Comparison of ENCODE assay signal across 9 cellular contexts in the genomic region with DNA sequence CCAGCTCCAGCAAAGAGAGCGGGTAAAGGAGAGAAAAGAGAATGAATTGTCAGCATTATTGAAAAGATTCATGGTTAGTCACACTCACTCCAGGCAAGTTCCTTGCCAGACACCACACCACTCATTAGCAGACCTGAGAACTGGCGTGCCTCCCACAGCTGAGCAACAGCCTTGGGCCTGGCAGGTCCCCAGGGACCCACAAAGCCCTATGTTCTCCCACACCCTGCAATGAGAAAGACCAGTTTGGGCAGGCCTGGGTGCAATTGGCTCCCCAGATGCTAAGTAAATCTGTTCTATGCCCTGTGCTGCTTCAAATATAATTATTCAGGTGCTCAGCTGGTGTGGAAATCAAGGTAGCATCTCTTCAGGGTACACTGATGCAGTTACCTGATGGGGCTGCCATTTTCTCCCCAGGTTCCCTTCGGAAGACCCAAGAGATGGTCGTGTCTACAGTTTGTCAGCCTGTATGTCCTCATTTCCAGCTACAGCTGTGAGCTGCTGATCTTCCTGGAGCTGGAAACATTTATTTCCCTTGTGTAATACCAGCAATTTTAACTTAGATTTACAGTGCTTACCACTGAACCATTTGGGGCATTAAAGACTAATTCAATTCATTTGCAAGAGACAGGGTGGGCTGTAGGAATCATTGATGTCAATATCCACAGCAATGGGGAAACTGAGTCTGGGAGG.
DNase-seq lines count a peak whose midpoint lies in the region; TF ChIP-seq lines count a peak whose summit lies in the region.
"Had no signal": no experiment of that assay in that cellular context is flagged by ENCODE, and none has a peak within 500 bp of the region (broad histone marks: within the 10 kb centered on the region; RNA-seq: fewer than 3 reads in every experiment).

No MANE protein-coding gene starts in this region.

- H3K27ac ChIP-seq in GM23248 (0 out of 2 replicates have a peak overlapping the region, but pooled peaks have one; percentile 15), smooth muscle cell (ENCODE audit: low read depth) (peak overlapping the region; percentile 46)
- H3K27ac ChIP-seq: 22Rv1 had no signal

- H3K4me3 ChIP-seq in GM23248: no peak overlapping the region
- no peak overlapping the region for H3K4me3 ChIP-seq in choroid plexus epithelial cell (ENCODE audit: low read depth, low read length)
- no peak overlapping the region for H3K4me3 ChIP-seq in smooth muscle cell

- H3K27me3 ChIP-seq in GM23248 (replicated peaks; ENCODE audit: insufficient read depth): 0 out of 2 replicates have a peak, but pooled peaks cover 4% of the 10 kb centered on the region
- no peaks in the 10 kb centered on the region for H3K27me3 ChIP-seq in smooth muscle cell (ENCODE audit: low read depth)

- H3K9me3 ChIP-seq in GM23248 (ENCODE audit: low read depth) (no peaks in the 10 kb centered on the region), smooth muscle cell (replicated peaks; ENCODE audit: low read depth) (no peaks in the 10 kb centered on the region)

- peak in 2 of 3 experiments; percentile 13 for DNase-seq in NCI-H1417 (lab: John Stamatoyannopoulos, UW)
- DNase-seq in NCI-H1417 treated with DMSO at 0.1 percent for 48 hours (lab: John Stamatoyannopoulos, UW): no peak
- peak; percentile 96 for DNase-seq in GM23248
- peak; percentile 95 for DNase-seq in NCI-H1694 (lab: John Stamatoyannopoulos, UW)
- DNase-seq in choroid plexus epithelial cell (ENCODE audit: low read depth): peak; percentile 93
- DNase-seq in smooth muscle cell (lab: John Stamatoyannopoulos, UW; ENCODE audit: unreplicated experiment): no peak
- no peak for DNase-seq in MV-4-11 (lab: John Stamatoyannopoulos, UW)
- no peak for DNase-seq in DMS53 (lab: John Stamatoyannopoulos, UW)

- peak overlapping the region; percentile 50 for H3K4me2 ChIP-seq in GM23248 (ENCODE audit: unreplicated experiment)
- peak overlapping the region; percentile 5 for H3K4me2 ChIP-seq in smooth muscle cell

- TF ChIP-seq CTCF in choroid plexus epithelial cell (conservative IDR thresholded peaks at IDR 0.05; ENCODE audit: low read depth, low read length) (no peak), smooth muscle cell (IDR thresholded peaks at IDR 0.05; ENCODE audit: borderline replicate concordance, insufficient read depth, poor library complexity, severe bottlenecking) (no peak)

- H3K79me2 ChIP-seq in GM23248 (ENCODE audit: insufficient read depth): no peaks in the 10 kb centered on the region
- H3K79me2 ChIP-seq in smooth muscle cell (ENCODE audit: low read depth): no peaks in the 10 kb centered on the region

- no peaks in the 10 kb centered on the region for H3K9me2 ChIP-seq in GM23248 (ENCODE audit: insufficient read depth)

- H2AFZ ChIP-seq in GM23248 (no peak overlapping the region), smooth muscle cell (ENCODE audit: low read depth) (no peak overlapping the region)

- H4K20me1 ChIP-seq in GM23248 (ENCODE audit: insufficient read depth) (no peaks in the 10 kb centered on the region), smooth muscle cell (ENCODE audit: low read depth) (no peaks in the 10 kb centered on the region)

- H3K9ac ChIP-seq in GM23248: no peak overlapping the region
- no peak overlapping the region for H3K9ac ChIP-seq in smooth muscle cell (ENCODE audit: low read depth)

- H3F3A ChIP-seq in GM23248 (ENCODE audit: insufficient read depth) (peaks cover 21% of the 10 kb centered on the region), smooth muscle cell (ENCODE audit: low read depth) (peaks cover 5% of the 10 kb centered on the region)

- H3K36me3 ChIP-seq in GM23248 (ENCODE audit: low read depth) (no peaks in the 10 kb centered on the region), smooth muscle cell (ENCODE audit: low read depth) (no peaks in the 10 kb centered on the region)

- in situ Hi-C loops in GM23248 (cut with MboI): no loop called here

- 33 to 38% methylated on average over 4 of the region's 4 CpGs for WGBS in GM23248 (ENCODE audit: low coverage in 1 of 2, low lambda C conversion rate in 2 of 2, missing lambda C conversion rate in 2 of 2), 2 experiments
- WGBS in smooth muscle cell (ENCODE audit: low lambda C conversion rate): 65% methylated on average over 4 of the region's 4 CpGs

- H3K4me1 ChIP-seq in GM23248 (ENCODE audit: insufficient read depth) (peaks cover 29% of the 10 kb centered on the region), smooth muscle cell (ENCODE audit: low read depth) (peaks cover 7% of the 10 kb centered on the region)

Comparison
In these comparisons a context has a peak if more than half of its experiments do, and no peak if none do; other contexts are left out.
1. DNase-seq: peak in NCI-H1417 (2 of 3), GM23248 (single experiment), NCI-H1694 (single experiment) and choroid plexus epithelial cell (single experiment); none in NCI-H1417 treated with DMSO at 0.1 percent for 48 hours (single experiment), smooth muscle cell (single experiment), MV-4-11 (single experiment) and DMS53 (single experiment).